Comparison of ENCODE assay signal across 1 cellular context in genomic region chr11:72069787-72070251, GRCh38.
TF ChIP-seq lines count a peak whose summit lies in the region.

No MANE protein-coding gene starts in this region.

TF ChIP-seq in HCT116, 20 proteins besides CTCF, POLR2A, EP300 and RAD21 (continued from another document):
- TF ChIP-seq REST (IDR thresholded peaks at IDR 0.05; ENCODE audit: low read depth) (no peak), EZH2 (IDR thresholded peaks at IDR 0.05) (no peak), ZBTB33 (IDR thresholded peaks at IDR 0.05; ENCODE audit: extremely low read depth, insufficient replicate concordance, low read length) (no peak), SP1 (IDR thresholded peaks at IDR 0.05; ENCODE audit: low read depth) (peak; percentile 67), ZNF274 (IDR thresholded peaks at IDR 0.05; ENCODE audit: low read depth, low read length) (no peak), EZH2phosphoT487 (IDR thresholded peaks at IDR 0.05; ENCODE audit: borderline replicate concordance) (no peak), YY1 (IDR thresholded peaks at IDR 0.05; ENCODE audit: extremely low read depth, insufficient replicate concordance, low read depth, low read length) (peak; percentile 23), TCF7L2 (IDR thresholded peaks at IDR 0.05; ENCODE audit: borderline replicate concordance, extremely low read depth, insufficient read depth, insufficient read length) (no peak), MAX (IDR thresholded peaks at IDR 0.05) (peak; percentile 62), EGR1 (IDR thresholded peaks at IDR 0.05; ENCODE audit: low read depth) (no peak)
